Comparison of ENCODE assay signal across 1 cellular context in genomic region chr15:100220058-100220728, GRCh38.
A peak's percentile ranks its signal among the peaks of the same experiment; 100 is the strongest.
TF ChIP-seq lines count a peak whose summit lies in the region.

No MANE protein-coding gene starts in this region.

TF ChIP-seq in HEK293, 187 proteins besides CTCF, POLR2A, EP300 and RAD21 (continued from another document):
- peak; percentile 38; the same call in 1 of the 2 replicates for TF ChIP-seq ZBTB8A (tag by site-specific recombination; IDR thresholded peaks at IDR 0.05)
- no peak for TF ChIP-seq ZSCAN4 (tag by site-specific recombination; IDR thresholded peaks at IDR 0.05)
- no peak for TF ChIP-seq SCRT2 (tag by site-specific recombination; IDR thresholded peaks at IDR 0.05)
- TF ChIP-seq ZBTB10 (tag by site-specific recombination; IDR thresholded peaks at IDR 0.05): no peak
- no peak for TF ChIP-seq ZNF558 (tag by site-specific recombination; IDR thresholded peaks at IDR 0.05)
- no peak for TF ChIP-seq GLI4 (tag by site-specific recombination; IDR thresholded peaks at IDR 0.05)
- no peak for TF ChIP-seq ZBTB1 (tag by site-specific recombination; IDR thresholded peaks at IDR 0.05)
- no peak for TF ChIP-seq ZNF114 (tag by site-specific recombination; IDR thresholded peaks at IDR 0.05)
- no peak for TF ChIP-seq ZNF585B (tag by site-specific recombination; IDR thresholded peaks at IDR 0.05)
- TF ChIP-seq EGR2 (tag by site-specific recombination; IDR thresholded peaks at IDR 0.05; ENCODE audit: low read depth): no peak
- no peak for TF ChIP-seq ZNF174 (tag by site-specific recombination; IDR thresholded peaks at IDR 0.05)
- TF ChIP-seq FEZF1 (tag by site-specific recombination; IDR thresholded peaks at IDR 0.05): 0 out of 2 replicates have a peak, but pooled peaks have one; percentile 49
- TF ChIP-seq ZNF121 (tag by site-specific recombination; IDR thresholded peaks at IDR 0.05): no peak
- TF ChIP-seq ZBTB20 (tag by site-specific recombination; IDR thresholded peaks at IDR 0.05): no peak
- TF ChIP-seq ZNF416 (tag by site-specific recombination; IDR thresholded peaks at IDR 0.05): no peak
- TF ChIP-seq ZNF776 (tag by site-specific recombination; IDR thresholded peaks at IDR 0.05; ENCODE audit: borderline replicate concordance): no peak
- no peak for TF ChIP-seq ZNF645 (tag by site-specific recombination; IDR thresholded peaks at IDR 0.05)
- TF ChIP-seq ZNF449 (tag by site-specific recombination; IDR thresholded peaks at IDR 0.05): no peak
- 0 out of 2 replicates have a peak, but pooled peaks have one; percentile 22 for TF ChIP-seq ZNF488 (tag by site-specific recombination; IDR thresholded peaks at IDR 0.05)
- TF ChIP-seq ZNF324 (tag by site-specific recombination; IDR thresholded peaks at IDR 0.05): no peak
- TF ChIP-seq ZNF76 (tag by site-specific recombination; IDR thresholded peaks at IDR 0.05; ENCODE audit: borderline replicate concordance, low read depth): 0 out of 2 replicates have a peak, but pooled peaks have one; percentile 32
- no peak for TF ChIP-seq ZNF311 (tag by site-specific recombination; IDR thresholded peaks at IDR 0.05; ENCODE audit: borderline replicate concordance)
- no peak for TF ChIP-seq ZNF837 (tag by site-specific recombination; IDR thresholded peaks at IDR 0.05)
- TF ChIP-seq ZNF398 (tag by site-specific recombination; IDR thresholded peaks at IDR 0.05): peak; percentile 59
- no peak for TF ChIP-seq KLF9 (tag by site-specific recombination; IDR thresholded peaks at IDR 0.05; ENCODE audit: low read depth)
- TF ChIP-seq SP7 (tag by site-specific recombination; IDR thresholded peaks at IDR 0.05): peak; percentile 77
- no peak for TF ChIP-seq ZNF639 (tag by site-specific recombination; IDR thresholded peaks at IDR 0.05)
- no peak for TF ChIP-seq ZNF510 (tag by site-specific recombination; IDR thresholded peaks at IDR 0.05; ENCODE audit: insufficient replicate concordance)
- TF ChIP-seq PBX3 (CRISPR knock-in tag; IDR thresholded peaks at IDR 0.05): no peak
- TF ChIP-seq ZNF610 (tag by site-specific recombination; IDR thresholded peaks at IDR 0.05; ENCODE audit: borderline replicate concordance): no peak
- TF ChIP-seq ZNF138 (tag by site-specific recombination; IDR thresholded peaks at IDR 0.05; ENCODE audit: borderline replicate concordance): no peak
- no peak for TF ChIP-seq IKZF3 (tag by site-specific recombination; IDR thresholded peaks at IDR 0.05)
- no peak for TF ChIP-seq SP3 (tag by site-specific recombination; IDR thresholded peaks at IDR 0.05)
- no peak for TF ChIP-seq ZNF747 (tag by site-specific recombination; IDR thresholded peaks at IDR 0.05)
